ENCODE assay signal across 25 cellular contexts in genomic region chr3:79006077-79006476, GRCh38.
"Had no signal": no experiment of that assay in that cellular context is flagged by ENCODE, and none has a peak within 500 bp of the region (broad histone marks: within the 10 kb centered on the region; RNA-seq: fewer than 3 reads in every experiment).

No MANE protein-coding gene starts in this region.

- H3K36me3 ChIP-seq: left lung, lower lobe of right lung, stomach, suprapubic skin, thoracic aorta, tibial artery, upper lobe of right lung had no signal

- H3K4me1 ChIP-seq: left lung, lower lobe of right lung, parathyroid adenoma, suprapubic skin, upper lobe of right lung had no signal

- ATAC-seq: left colon; left lung; lower lobe of right lung; naive thymus-derived CD8-positive, alpha-beta T cell; psoas muscle; sciatic nerve; stimulated activated naive B cell treated with anti-CD40 and anti-IgM and Interleukin-4, amounts not matched to agents 10 μg/mL and 1 μg/mL and 100 μg/mL, for 72 hours; stimulated activated naive CD8-positive, alpha-beta T cell treated with anti-CD3 and anti-CD28 coated beads, Interleukin-15, Interleukin-2, amounts not matched to agents 100 U/mL and 50 U/mL, for 24 hours; upper lobe of right lung had no signal

- H3K4me1 Mint-ChIP-seq: naive thymus-derived CD8-positive, alpha-beta T cell; stimulated activated naive B cell treated with anti-CD40 and anti-IgM and Interleukin-4, amounts not matched to agents 10 μg/mL and 1 μg/mL and 100 μg/mL, for 72 hours had no signal

- H3K27me3 Mint-ChIP-seq: naive thymus-derived CD8-positive, alpha-beta T cell; stimulated activated naive B cell treated with anti-CD40 and anti-IgM and Interleukin-4, amounts not matched to agents 10 μg/mL and 1 μg/mL and 100 μg/mL, for 72 hours had no signal

- H3K36me3 Mint-ChIP-seq: naive thymus-derived CD8-positive, alpha-beta T cell; stimulated activated naive B cell treated with anti-CD40 and anti-IgM and Interleukin-4, amounts not matched to agents 10 μg/mL and 1 μg/mL and 100 μg/mL, for 72 hours had no signal

- DNase-seq: hippocampal formation; kidney glomerular epithelial cell; left colon; left lung; lower lobe of right lung; mammary epithelial cell; mesenchymal stem cell; naive thymus-derived CD8-positive, alpha-beta T cell; psoas muscle; stimulated activated CD4-positive, alpha-beta T cell treated with anti-CD3 and anti-CD28 coated beads, Interleukin-12 subunit alpha, Interleukin-12 subunit beta, amount 100 ng/mL, for 4 hours; stimulated activated CD4-positive, alpha-beta T cell treated with anti-CD3 and anti-CD28 coated beads, Interleukin-15, amount 100 ng/mL, for 24 hours; stimulated activated CD4-positive, alpha-beta T cell treated with anti-CD3 and anti-CD28 coated beads, Interleukin-2, amount 100 ng/mL, for 24 hours; stimulated activated CD4-positive, alpha-beta T cell treated with anti-CD3 and anti-CD28 coated beads, Interleukin-4, amount 100 ng/mL, for 1 hour; stimulated activated naive B cell treated with anti-CD40 and anti-IgM and Interleukin-4, amounts not matched to agents 10 μg/mL and 1 μg/mL and 100 μg/mL, for 72 hours; stimulated activated naive CD8-positive, alpha-beta T cell treated with anti-CD3 and anti-CD28 coated beads, Interleukin-15, Interleukin-2, amounts not matched to agents 100 U/mL and 50 U/mL, for 24 hours; stomach; tibial artery; trophoblast cell; upper lobe of right lung had no signal

- H3K9me3 Mint-ChIP-seq: nephron; stimulated activated naive B cell treated with anti-CD40 and anti-IgM and Interleukin-4, amounts not matched to agents 10 μg/mL and 1 μg/mL and 100 μg/mL, for 72 hours had no signal

- H3K4me3 Mint-ChIP-seq: naive thymus-derived CD8-positive, alpha-beta T cell; nephron; stimulated activated naive B cell treated with anti-CD40 and anti-IgM and Interleukin-4, amounts not matched to agents 10 μg/mL and 1 μg/mL and 100 μg/mL, for 72 hours had no signal

- H3K27ac Mint-ChIP-seq: naive thymus-derived CD8-positive, alpha-beta T cell; nephron; stimulated activated naive B cell treated with anti-CD40 and anti-IgM and Interleukin-4, amounts not matched to agents 10 μg/mL and 1 μg/mL and 100 μg/mL, for 72 hours had no signal

- H3K27ac ChIP-seq: left lung, lower lobe of right lung, parathyroid adenoma, psoas muscle, skin epidermis, stomach, suprapubic skin, thoracic aorta, tibial artery, upper lobe of right lung had no signal

- H3K9me3 ChIP-seq: left lung, lower lobe of right lung, psoas muscle, stomach, suprapubic skin, thoracic aorta, tibial artery, upper lobe of right lung had no signal

- H3K4me3 ChIP-seq: left lung, lower lobe of right lung, psoas muscle, skin epidermis, stomach, suprapubic skin, thoracic aorta, tibial artery, upper lobe of right lung had no signal

- H3K27me3 ChIP-seq: left lung, stomach, suprapubic skin, tibial artery, upper lobe of right lung had no signal
